ENCODE assay signal across 1 cellular context in the genomic region with DNA sequence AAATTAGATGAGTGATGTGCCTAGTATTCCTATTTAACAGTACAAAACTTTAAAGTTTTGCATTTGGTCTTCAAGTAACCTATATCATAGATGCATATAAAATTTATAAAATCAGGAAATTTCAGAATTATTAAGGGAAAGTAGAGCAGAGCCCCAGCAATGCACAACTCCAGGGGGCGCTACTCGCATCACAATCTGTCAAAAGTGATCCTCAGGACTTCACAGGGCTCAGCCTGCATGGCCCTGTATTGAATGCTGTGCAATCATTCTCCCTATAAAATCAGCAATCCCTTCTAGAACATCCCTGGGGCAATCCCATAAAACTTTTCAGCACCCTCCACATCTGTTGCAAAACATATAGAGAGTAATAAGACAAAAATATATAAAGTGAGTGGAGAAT.
TF ChIP-seq lines count a peak whose summit lies in the region.

No MANE protein-coding gene starts in this region.

TF ChIP-seq in H1, 55 proteins besides CTCF, POLR2A, EP300 and RAD21 (continued from another document):
- TF ChIP-seq, protein P1, sequence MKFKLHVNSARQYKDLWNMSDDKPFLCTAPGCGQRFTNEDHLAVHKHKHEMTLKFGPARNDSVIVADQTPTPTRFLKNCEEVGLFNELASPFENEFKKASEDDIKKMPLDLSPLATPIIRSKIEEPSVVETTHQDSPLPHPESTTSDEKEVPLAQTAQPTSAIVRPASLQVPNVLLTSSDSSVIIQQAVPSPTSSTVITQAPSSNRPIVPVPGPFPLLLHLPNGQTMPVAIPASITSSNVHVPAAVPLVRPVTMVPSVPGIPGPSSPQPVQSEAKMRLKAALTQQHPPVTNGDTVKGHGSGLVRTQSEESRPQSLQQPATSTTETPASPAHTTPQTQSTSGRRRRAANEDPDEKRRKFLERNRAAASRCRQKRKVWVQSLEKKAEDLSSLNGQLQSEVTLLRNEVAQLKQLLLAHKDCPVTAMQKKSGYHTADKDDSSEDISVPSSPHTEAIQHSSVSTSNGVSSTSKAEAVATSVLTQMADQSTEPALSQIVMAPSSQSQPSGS (IDR thresholded peaks at IDR 0.05; ENCODE audit: low read length), result no peak
- TF ChIP-seq, protein P2, sequence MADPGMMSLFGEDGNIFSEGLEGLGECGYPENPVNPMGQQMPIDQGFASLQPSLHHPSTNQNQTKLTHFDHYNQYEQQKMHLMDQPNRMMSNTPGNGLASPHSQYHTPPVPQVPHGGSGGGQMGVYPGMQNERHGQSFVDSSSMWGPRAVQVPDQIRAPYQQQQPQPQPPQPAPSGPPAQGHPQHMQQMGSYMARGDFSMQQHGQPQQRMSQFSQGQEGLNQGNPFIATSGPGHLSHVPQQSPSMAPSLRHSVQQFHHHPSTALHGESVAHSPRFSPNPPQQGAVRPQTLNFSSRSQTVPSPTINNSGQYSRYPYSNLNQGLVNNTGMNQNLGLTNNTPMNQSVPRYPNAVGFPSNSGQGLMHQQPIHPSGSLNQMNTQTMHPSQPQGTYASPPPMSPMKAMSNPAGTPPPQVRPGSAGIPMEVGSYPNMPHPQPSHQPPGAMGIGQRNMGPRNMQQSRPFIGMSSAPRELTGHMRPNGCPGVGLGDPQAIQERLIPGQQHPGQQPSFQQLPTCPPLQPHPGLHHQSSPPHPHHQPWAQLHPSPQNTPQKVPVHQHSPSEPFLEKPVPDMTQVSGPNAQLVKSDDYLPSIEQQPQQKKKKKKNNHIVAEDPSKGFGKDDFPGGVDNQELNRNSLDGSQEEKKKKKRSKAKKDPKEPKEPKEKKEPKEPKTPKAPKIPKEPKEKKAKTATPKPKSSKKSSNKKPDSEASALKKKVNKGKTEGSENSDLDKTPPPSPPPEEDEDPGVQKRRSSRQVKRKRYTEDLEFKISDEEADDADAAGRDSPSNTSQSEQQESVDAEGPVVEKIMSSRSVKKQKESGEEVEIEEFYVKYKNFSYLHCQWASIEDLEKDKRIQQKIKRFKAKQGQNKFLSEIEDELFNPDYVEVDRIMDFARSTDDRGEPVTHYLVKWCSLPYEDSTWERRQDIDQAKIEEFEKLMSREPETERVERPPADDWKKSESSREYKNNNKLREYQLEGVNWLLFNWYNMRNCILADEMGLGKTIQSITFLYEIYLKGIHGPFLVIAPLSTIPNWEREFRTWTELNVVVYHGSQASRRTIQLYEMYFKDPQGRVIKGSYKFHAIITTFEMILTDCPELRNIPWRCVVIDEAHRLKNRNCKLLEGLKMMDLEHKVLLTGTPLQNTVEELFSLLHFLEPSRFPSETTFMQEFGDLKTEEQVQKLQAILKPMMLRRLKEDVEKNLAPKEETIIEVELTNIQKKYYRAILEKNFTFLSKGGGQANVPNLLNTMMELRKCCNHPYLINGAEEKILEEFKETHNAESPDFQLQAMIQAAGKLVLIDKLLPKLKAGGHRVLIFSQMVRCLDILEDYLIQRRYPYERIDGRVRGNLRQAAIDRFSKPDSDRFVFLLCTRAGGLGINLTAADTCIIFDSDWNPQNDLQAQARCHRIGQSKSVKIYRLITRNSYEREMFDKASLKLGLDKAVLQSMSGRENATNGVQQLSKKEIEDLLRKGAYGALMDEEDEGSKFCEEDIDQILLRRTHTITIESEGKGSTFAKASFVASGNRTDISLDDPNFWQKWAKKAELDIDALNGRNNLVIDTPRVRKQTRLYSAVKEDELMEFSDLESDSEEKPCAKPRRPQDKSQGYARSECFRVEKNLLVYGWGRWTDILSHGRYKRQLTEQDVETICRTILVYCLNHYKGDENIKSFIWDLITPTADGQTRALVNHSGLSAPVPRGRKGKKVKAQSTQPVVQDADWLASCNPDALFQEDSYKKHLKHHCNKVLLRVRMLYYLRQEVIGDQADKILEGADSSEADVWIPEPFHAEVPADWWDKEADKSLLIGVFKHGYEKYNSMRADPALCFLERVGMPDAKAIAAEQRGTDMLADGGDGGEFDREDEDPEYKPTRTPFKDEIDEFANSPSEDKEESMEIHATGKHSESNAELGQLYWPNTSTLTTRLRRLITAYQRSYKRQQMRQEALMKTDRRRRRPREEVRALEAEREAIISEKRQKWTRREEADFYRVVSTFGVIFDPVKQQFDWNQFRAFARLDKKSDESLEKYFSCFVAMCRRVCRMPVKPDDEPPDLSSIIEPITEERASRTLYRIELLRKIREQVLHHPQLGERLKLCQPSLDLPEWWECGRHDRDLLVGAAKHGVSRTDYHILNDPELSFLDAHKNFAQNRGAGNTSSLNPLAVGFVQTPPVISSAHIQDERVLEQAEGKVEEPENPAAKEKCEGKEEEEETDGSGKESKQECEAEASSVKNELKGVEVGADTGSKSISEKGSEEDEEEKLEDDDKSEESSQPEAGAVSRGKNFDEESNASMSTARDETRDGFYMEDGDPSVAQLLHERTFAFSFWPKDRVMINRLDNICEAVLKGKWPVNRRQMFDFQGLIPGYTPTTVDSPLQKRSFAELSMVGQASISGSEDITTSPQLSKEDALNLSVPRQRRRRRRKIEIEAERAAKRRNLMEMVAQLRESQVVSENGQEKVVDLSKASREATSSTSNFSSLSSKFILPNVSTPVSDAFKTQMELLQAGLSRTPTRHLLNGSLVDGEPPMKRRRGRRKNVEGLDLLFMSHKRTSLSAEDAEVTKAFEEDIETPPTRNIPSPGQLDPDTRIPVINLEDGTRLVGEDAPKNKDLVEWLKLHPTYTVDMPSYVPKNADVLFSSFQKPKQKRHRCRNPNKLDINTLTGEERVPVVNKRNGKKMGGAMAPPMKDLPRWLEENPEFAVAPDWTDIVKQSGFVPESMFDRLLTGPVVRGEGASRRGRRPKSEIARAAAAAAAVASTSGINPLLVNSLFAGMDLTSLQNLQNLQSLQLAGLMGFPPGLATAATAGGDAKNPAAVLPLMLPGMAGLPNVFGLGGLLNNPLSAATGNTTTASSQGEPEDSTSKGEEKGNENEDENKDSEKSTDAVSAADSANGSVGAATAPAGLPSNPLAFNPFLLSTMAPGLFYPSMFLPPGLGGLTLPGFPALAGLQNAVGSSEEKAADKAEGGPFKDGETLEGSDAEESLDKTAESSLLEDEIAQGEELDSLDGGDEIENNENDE (IDR thresholded peaks at IDR 0.05; ENCODE audit: insufficient replicate concordance, low read length), result no peak
